ENCODE assay signal across 26 cellular contexts in genomic region chr16:26697826-26698225, GRCh38.
DNase-seq lines count a peak whose midpoint lies in the region; ATAC-seq and TF ChIP-seq lines count a peak whose summit lies in the region.
"Had no signal": no experiment of that assay in that cellular context is flagged by ENCODE, and none has a peak within 500 bp of the region (broad histone marks: within the 10 kb centered on the region; RNA-seq: fewer than 3 reads in every experiment).

No MANE protein-coding gene starts in this region.

- no TSS peak for BruUV-seq in mammary epithelial cell (replicated peaks; lab: Mats Ljungman, UMichigan)

- H3K27ac ChIP-seq in breast epithelium (peak overlapping the region; percentile 2 to 63), mammary epithelial cell (ENCODE audit: insufficient read depth, low read depth, low read length) (no peak overlapping the region), esophagus muscularis mucosa (replicated peaks in 1 of 4) (no peak overlapping the region)
- H3K27ac ChIP-seq: A549; BLaER1 treated with 17β-estradiol and CSF1 and Interleukin-3, amounts not matched to agents 10 nM and 100 nM; Peyer's patch; SK-N-MC had no signal

- no peak for ATAC-seq in HG03432 (IDR thresholded peaks at IDR 0.05; ENCODE audit: unreplicated experiment)
- ATAC-seq: A549 had no signal

- 30% methylated on average over 2 of the region's 2 CpGs for WGBS in mammary epithelial cell (ENCODE audit: low coverage, missing lambda C conversion rate)
- 71% methylated on average over 2 of the region's 2 CpGs for WGBS in esophagus muscularis mucosa

- CTCF ChIA-PET in mammary epithelial cell (lab: Charles Lee; ENCODE audit: low non-redundant PET) = no interaction called here

- intact Hi-C loops in breast epithelium (cut with DNase I; ENCODE audit: low total_unique reads) = no loop called here
- intact Hi-C loops in mammary epithelial cell (cut with micrococcal nuclease) = no loop called here
- intact Hi-C loops in esophagus muscularis mucosa (cut with DNase I) = no loop called here

- TF ChIP-seq CTCF in breast epithelium (IDR thresholded peaks at IDR 0.05) = no peak
- TF ChIP-seq CTCF in mammary epithelial cell (conservative IDR thresholded peaks at IDR 0.05 in 1 of 2, IDR thresholded peaks at IDR 0.05 in 1 of 2; ENCODE audit: extremely low read depth in 1 of 2, insufficient read depth in 1 of 2, low read depth in 1 of 2, low read length in 2 of 2) = no peak
- no peak for TF ChIP-seq CTCF in esophagus muscularis mucosa (IDR thresholded peaks at IDR 0.05)

- H2AFZ ChIP-seq in mammary epithelial cell (ENCODE audit: low read depth, low read length) = no peak overlapping the region

- no peaks in the 10 kb centered on the region for H3K27me3 ChIP-seq in breast epithelium
- no peaks in the 10 kb centered on the region for H3K27me3 ChIP-seq in mammary epithelial cell (ENCODE audit: insufficient read depth, low read length)
- peaks cover 0 to 7% (median 0%) of the 10 kb centered on the region in 4 donors for H3K27me3 ChIP-seq in esophagus muscularis mucosa
- H3K27me3 ChIP-seq: BLaER1 treated with 17β-estradiol and CSF1 and Interleukin-3, amounts not matched to agents 10 nM and 100 nM; MG63; Peyer's patch had no signal

- H3K4me1 ChIP-seq in breast epithelium (no peaks in the 10 kb centered on the region), mammary epithelial cell (ENCODE audit: insufficient read depth, low read length) (no peaks in the 10 kb centered on the region), esophagus muscularis mucosa (no peaks in the 10 kb centered on the region)
- H3K4me1 ChIP-seq: A549, Peyer's patch had no signal

- H3K79me2 ChIP-seq in mammary epithelial cell (ENCODE audit: insufficient read depth, low read length) = no peaks in the 10 kb centered on the region

- no peak overlapping the region for H3K9ac ChIP-seq in mammary epithelial cell (ENCODE audit: insufficient read depth, low read length)
- H3K9ac ChIP-seq: BLaER1 treated with 17β-estradiol and CSF1 and Interleukin-3, amounts not matched to agents 10 nM and 100 nM had no signal

- DNase-seq in breast epithelium (ENCODE audit: low spot score in 2 of 2) (no peak), mammary epithelial cell (no peak), NCI-H2107 treated with DMSO at 0.1 percent for 48 hours (lab: John Stamatoyannopoulos, UW; ENCODE audit: unreplicated experiment) (peak; percentile 75), esophagus muscularis mucosa (ENCODE audit: extremely low spot score) (peak; percentile 79), OCI-M1 (lab: John Stamatoyannopoulos, UW) (no peak), NCI-H1048 (lab: John Stamatoyannopoulos, UW) (no peak)
- DNase-seq: AML-193; CD4-positive, alpha-beta T cell; COR-L47; DMS53; GOT3; HCEC 1CT; IMR-90; KG1; MG63; NCI-H1436 treated with DMSO at 0.1 percent for 48 hours; NCI-H187 treated with DMSO at 0.1 percent for 48 hours; NCI-H2171; NCI-H226; NCI-H524; Peyer's patch; SIG-M5 had no signal

- H3K36me3 ChIP-seq in breast epithelium (no peaks in the 10 kb centered on the region), mammary epithelial cell (ENCODE audit: insufficient read depth, low read length) (no peaks in the 10 kb centered on the region), esophagus muscularis mucosa (no peaks in the 10 kb centered on the region)
- H3K36me3 ChIP-seq: BLaER1 treated with 17β-estradiol and CSF1 and Interleukin-3, amounts not matched to agents 10 nM and 100 nM; MG63; Peyer's patch had no signal

- H3K9me3 ChIP-seq in breast epithelium = no peaks in the 10 kb centered on the region
- peaks cover 28% of the 10 kb centered on the region for H3K9me3 ChIP-seq in mammary epithelial cell (replicated peaks; ENCODE audit: insufficient read depth, low read length)
- no peaks in the 10 kb centered on the region for H3K9me3 ChIP-seq in esophagus muscularis mucosa
- H3K9me3 ChIP-seq: A549, MG63, Peyer's patch had no signal

- H4K20me1 ChIP-seq in mammary epithelial cell (ENCODE audit: insufficient read depth, low read length) = no peaks in the 10 kb centered on the region
- H4K20me1 ChIP-seq: BLaER1 treated with 17β-estradiol and CSF1 and Interleukin-3, amounts not matched to agents 10 nM and 100 nM had no signal

- TF ChIP-seq EP300 in esophagus muscularis mucosa (IDR thresholded peaks at IDR 0.05) = no peak

- no peak overlapping the region for H3K4me2 ChIP-seq in mammary epithelial cell (ENCODE audit: insufficient read depth, low read depth, low read length)
- H3K4me2 ChIP-seq: A549; BLaER1 treated with 17β-estradiol and CSF1 and Interleukin-3, amounts not matched to agents 10 nM and 100 nM had no signal

- H3K4me3 ChIP-seq in breast epithelium (no peak overlapping the region), mammary epithelial cell (replicated peaks in 1 of 3; ENCODE audit: insufficient read depth in 1 of 3, low read depth in 2 of 3, low read length in 3 of 3) (no peak overlapping the region), esophagus muscularis mucosa (no peak overlapping the region)
- H3K4me3 ChIP-seq: A549; BLaER1 treated with 17β-estradiol and CSF1 and Interleukin-3, amounts not matched to agents 10 nM and 100 nM; MG63; Peyer's patch; SK-N-MC had no signal

- in situ Hi-C loops in mammary epithelial cell (cut with MboI; ENCODE audit: low sequenced_read_pairs in 2 of 2) = no loop called here

- dilution Hi-C loops in mammary epithelial cell (cut with HindIII; ENCODE audit: low sequenced_read_pairs) = no loop called here

- TF ChIP-seq POLR2A in breast epithelium (IDR thresholded peaks at IDR 0.05) = no peak
- no peak for TF ChIP-seq POLR2A in esophagus muscularis mucosa (IDR thresholded peaks at IDR 0.05; ENCODE audit: low read depth)

Comparison
In these comparisons a context has a peak if more than half of its experiments do, and no peak if none do; other contexts are left out.
1. H3K27ac ChIP-seq: peak in breast epithelium (2 of 2); none in mammary epithelial cell (single experiment) and esophagus muscularis mucosa (0 of 4).
2. DNase-seq: peak in NCI-H2107 treated with DMSO at 0.1 percent for 48 hours (single experiment) and esophagus muscularis mucosa (single experiment); none in breast epithelium (0 of 2), mammary epithelial cell (single experiment), OCI-M1 (single experiment) and NCI-H1048 (single experiment).